ENCODE assay signal across 1 cellular context in the genomic region with DNA sequence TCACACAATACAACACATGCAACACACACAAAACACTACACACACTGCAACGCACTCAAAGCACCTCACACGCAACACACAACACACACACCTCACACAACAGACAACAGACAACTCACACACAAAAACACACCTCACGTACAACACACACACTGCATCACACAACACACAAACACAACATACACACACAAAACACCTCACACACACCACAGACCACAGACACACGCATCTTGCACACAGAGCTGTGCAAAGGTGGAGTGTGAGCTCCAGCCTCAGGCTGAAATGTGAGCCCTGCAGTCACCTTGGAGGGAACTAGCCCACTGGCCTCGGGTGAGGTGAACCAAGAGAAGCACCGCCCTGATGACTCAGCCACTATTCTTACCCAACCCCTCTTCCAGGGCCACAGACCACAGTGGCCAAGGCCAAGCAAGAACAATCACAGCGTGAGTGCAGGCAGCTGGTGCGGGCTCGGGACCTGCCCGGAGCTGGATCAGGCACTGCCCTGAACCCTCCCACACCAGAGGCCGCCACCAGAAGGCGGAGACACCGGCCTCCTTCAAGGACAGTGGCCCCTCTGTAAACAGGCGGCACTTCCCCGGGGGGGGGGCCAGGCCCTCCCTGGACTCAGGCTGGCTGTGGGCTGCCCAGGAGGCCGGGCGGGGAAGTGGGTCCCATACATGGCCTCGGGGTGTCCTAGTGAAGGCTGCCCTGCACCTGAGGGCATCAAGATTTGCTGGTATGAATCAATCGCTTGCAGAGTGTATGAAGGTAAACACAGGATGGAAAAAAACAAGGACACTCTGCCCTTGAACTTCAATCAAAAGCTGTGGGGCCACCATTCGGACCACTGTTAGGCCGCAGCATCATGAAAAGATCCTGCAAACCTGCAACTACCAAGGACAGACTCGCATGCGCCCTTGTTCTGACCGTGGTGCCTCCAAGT.
TF ChIP-seq lines count a peak whose summit lies in the region.

No MANE protein-coding gene starts in this region.

TF ChIP-seq in HepG2, 621 proteins besides CTCF, POLR2A, EP300 and RAD21 (continued from another document and continues in another):
- TF ChIP-seq, protein P1, sequence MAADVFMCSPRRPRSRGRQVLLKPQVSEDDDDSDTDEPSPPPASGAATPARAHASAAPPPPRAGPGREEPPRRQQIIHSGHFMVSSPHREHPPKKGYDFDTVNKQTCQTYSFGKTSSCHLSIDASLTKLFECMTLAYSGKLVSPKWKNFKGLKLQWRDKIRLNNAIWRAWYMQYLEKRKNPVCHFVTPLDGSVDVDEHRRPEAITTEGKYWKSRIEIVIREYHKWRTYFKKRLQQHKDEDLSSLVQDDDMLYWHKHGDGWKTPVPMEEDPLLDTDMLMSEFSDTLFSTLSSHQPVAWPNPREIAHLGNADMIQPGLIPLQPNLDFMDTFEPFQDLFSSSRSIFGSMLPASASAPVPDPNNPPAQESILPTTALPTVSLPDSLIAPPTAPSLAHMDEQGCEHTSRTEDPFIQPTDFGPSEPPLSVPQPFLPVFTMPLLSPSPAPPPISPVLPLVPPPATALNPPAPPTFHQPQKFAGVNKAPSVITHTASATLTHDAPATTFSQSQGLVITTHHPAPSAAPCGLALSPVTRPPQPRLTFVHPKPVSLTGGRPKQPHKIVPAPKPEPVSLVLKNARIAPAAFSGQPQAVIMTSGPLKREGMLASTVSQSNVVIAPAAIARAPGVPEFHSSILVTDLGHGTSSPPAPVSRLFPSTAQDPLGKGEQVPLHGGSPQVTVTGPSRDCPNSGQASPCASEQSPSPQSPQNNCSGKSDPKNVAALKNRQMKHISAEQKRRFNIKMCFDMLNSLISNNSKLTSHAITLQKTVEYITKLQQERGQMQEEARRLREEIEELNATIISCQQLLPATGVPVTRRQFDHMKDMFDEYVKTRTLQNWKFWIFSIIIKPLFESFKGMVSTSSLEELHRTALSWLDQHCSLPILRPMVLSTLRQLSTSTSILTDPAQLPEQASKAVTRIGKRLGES (CRISPR knock-in tag; IDR thresholded peaks at IDR 0.05; ENCODE audit: borderline replicate concordance) = peak; percentile 81; the same call in 1 of the 2 replicates
- TF ChIP-seq, protein P2, sequence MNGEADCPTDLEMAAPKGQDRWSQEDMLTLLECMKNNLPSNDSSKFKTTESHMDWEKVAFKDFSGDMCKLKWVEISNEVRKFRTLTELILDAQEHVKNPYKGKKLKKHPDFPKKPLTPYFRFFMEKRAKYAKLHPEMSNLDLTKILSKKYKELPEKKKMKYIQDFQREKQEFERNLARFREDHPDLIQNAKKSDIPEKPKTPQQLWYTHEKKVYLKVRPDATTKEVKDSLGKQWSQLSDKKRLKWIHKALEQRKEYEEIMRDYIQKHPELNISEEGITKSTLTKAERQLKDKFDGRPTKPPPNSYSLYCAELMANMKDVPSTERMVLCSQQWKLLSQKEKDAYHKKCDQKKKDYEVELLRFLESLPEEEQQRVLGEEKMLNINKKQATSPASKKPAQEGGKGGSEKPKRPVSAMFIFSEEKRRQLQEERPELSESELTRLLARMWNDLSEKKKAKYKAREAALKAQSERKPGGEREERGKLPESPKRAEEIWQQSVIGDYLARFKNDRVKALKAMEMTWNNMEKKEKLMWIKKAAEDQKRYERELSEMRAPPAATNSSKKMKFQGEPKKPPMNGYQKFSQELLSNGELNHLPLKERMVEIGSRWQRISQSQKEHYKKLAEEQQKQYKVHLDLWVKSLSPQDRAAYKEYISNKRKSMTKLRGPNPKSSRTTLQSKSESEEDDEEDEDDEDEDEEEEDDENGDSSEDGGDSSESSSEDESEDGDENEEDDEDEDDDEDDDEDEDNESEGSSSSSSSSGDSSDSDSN (CRISPR knock-in tag; IDR thresholded peaks at IDR 0.05) = peak; percentile 87
- peak; percentile 39 for TF ChIP-seq TBL1XR1 (IDR thresholded peaks at IDR 0.05; ENCODE audit: borderline replicate concordance, low read length, partially characterized antibody)
- peak; percentile 78 for TF ChIP-seq ELF3 (CRISPR knock-in tag; IDR thresholded peaks at IDR 0.05)
- TF ChIP-seq ZBTB42 (CRISPR knock-in tag; IDR thresholded peaks at IDR 0.05) = peak; percentile 79; the same call in 1 of the 2 replicates
- peak; percentile 59 for TF ChIP-seq ZNF121 (CRISPR knock-in tag; IDR thresholded peaks at IDR 0.05)
- TF ChIP-seq ELF4 (CRISPR knock-in tag; IDR thresholded peaks at IDR 0.05; ENCODE audit: borderline replicate concordance) = peak; percentile 82
- no peak; the same call in 1 of the 2 replicates for TF ChIP-seq JDP2 (CRISPR knock-in tag; IDR thresholded peaks at IDR 0.05; ENCODE audit: borderline replicate concordance)
- TF ChIP-seq ZSCAN9 (CRISPR knock-in tag; IDR thresholded peaks at IDR 0.05; ENCODE audit: borderline replicate concordance) = peak; percentile 88
- peak; percentile 46 for TF ChIP-seq HNRNPLL (IDR thresholded peaks at IDR 0.05; ENCODE audit: low read depth, low read length, poor library complexity, severe bottlenecking)
- TF ChIP-seq HOXD1 (CRISPR knock-in tag; IDR thresholded peaks at IDR 0.05) = no peak
- peak; percentile 65; the same call in 1 of the 2 replicates for TF ChIP-seq NCOA1 (CRISPR knock-in tag; IDR thresholded peaks at IDR 0.05)
- TF ChIP-seq ZNF235 (CRISPR knock-in tag; IDR thresholded peaks at IDR 0.05; ENCODE audit: borderline replicate concordance) = 0 out of 2 replicates have a peak, but pooled peaks have one; percentile 62
- peak; percentile 97 for TF ChIP-seq MED1 (CRISPR knock-in tag; IDR thresholded peaks at IDR 0.05)
- no peak for TF ChIP-seq MZF1 (CRISPR knock-in tag; IDR thresholded peaks at IDR 0.05; ENCODE audit: borderline replicate concordance)
- peak; percentile 91 for TF ChIP-seq ZNF556 (CRISPR knock-in tag; IDR thresholded peaks at IDR 0.05; ENCODE audit: borderline replicate concordance)
- TF ChIP-seq PCBP2 (optimal IDR thresholded peaks at IDR 0.05; ENCODE audit: low read depth, low read length, poor library complexity, severe bottlenecking) = no peak
- TF ChIP-seq ZFAT (CRISPR knock-in tag; conservative IDR thresholded peaks at IDR 0.05) = no peak
- no peak for TF ChIP-seq ZNF296 (CRISPR knock-in tag; conservative IDR thresholded peaks at IDR 0.05)
- TF ChIP-seq PHB2 (IDR thresholded peaks at IDR 0.05; ENCODE audit: partially characterized antibody) = no peak
- TF ChIP-seq HES4 (CRISPR knock-in tag; IDR thresholded peaks at IDR 0.05; ENCODE audit: borderline replicate concordance) = peak; percentile 65; the same call in 1 of the 2 replicates
- TF ChIP-seq, protein P3, sequence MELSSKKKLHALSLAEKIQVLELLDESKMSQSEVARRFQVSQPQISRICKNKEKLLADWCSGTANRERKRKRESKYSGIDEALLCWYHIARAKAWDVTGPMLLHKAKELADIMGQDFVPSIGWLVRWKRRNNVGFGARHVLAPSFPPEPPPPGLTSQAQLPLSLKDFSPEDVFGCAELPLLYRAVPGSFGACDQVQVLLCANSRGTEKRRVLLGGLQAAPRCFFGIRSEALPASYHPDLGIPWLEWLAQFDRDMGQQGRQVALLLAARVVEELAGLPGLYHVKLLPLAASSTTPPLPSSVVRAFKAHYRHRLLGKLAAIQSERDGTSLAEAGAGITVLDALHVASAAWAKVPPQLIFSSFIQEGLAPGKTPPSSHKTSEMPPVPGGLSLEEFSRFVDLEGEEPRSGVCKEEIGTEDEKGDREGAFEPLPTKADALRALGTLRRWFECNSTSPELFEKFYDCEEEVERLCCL (CRISPR knock-in tag; IDR thresholded peaks at IDR 0.05; ENCODE audit: borderline replicate concordance) = no peak
- 0 out of 2 replicates have a peak, but pooled peaks have one; percentile 49 for TF ChIP-seq TOE1 (CRISPR knock-in tag; IDR thresholded peaks at IDR 0.05)
- TF ChIP-seq, protein P4, sequence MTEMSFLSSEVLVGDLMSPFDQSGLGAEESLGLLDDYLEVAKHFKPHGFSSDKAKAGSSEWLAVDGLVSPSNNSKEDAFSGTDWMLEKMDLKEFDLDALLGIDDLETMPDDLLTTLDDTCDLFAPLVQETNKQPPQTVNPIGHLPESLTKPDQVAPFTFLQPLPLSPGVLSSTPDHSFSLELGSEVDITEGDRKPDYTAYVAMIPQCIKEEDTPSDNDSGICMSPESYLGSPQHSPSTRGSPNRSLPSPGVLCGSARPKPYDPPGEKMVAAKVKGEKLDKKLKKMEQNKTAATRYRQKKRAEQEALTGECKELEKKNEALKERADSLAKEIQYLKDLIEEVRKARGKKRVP (CRISPR knock-in tag; IDR thresholded peaks at IDR 0.05) = peak in 1 of 2 experiments; percentile 69; a peak in 1 of 4 replicates
- peak; percentile 81; the same call in 1 of the 2 replicates for TF ChIP-seq SPEN (CRISPR knock-in tag; IDR thresholded peaks at IDR 0.05; ENCODE audit: low read depth)
- TF ChIP-seq RFX5 (IDR thresholded peaks at IDR 0.05; ENCODE audit: low read depth, low read length) = no peak
- TF ChIP-seq ZNF431 (CRISPR knock-in tag; IDR thresholded peaks at IDR 0.05; ENCODE audit: borderline replicate concordance, low read depth) = peak; percentile 85; the same call in 1 of the 2 replicates
- TF ChIP-seq SYNCRIP (IDR thresholded peaks at IDR 0.05; ENCODE audit: insufficient read depth, low read depth, low read length) = no peak
- TF ChIP-seq MIER3 (CRISPR knock-in tag; IDR thresholded peaks at IDR 0.05; ENCODE audit: borderline replicate concordance) = peak; percentile 98
- no peak; the same call in 1 of the 2 replicates for TF ChIP-seq ZNF546 (CRISPR knock-in tag; conservative IDR thresholded peaks at IDR 0.05)
- TF ChIP-seq ZSCAN30 (CRISPR knock-in tag; IDR thresholded peaks at IDR 0.05) = no peak
- TF ChIP-seq, protein P5, sequence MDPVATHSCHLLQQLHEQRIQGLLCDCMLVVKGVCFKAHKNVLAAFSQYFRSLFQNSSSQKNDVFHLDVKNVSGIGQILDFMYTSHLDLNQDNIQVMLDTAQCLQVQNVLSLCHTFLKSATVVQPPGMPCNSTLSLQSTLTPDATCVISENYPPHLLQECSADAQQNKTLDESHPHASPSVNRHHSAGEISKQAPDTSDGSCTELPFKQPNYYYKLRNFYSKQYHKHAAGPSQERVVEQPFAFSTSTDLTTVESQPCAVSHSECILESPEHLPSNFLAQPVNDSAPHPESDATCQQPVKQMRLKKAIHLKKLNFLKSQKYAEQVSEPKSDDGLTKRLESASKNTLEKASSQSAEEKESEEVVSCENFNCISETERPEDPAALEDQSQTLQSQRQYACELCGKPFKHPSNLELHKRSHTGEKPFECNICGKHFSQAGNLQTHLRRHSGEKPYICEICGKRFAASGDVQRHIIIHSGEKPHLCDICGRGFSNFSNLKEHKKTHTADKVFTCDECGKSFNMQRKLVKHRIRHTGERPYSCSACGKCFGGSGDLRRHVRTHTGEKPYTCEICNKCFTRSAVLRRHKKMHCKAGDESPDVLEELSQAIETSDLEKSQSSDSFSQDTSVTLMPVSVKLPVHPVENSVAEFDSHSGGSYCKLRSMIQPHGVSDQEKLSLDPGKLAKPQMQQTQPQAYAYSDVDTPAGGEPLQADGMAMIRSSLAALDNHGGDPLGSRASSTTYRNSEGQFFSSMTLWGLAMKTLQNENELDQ (CRISPR knock-in tag; IDR thresholded peaks at IDR 0.05; ENCODE audit: borderline replicate concordance) = no peak
- TF ChIP-seq TBX3 (IDR thresholded peaks at IDR 0.05; ENCODE audit: borderline replicate concordance) = peak; percentile 57
- peak; percentile 18; the same call in 1 of the 2 replicates for TF ChIP-seq NKX3-1 (CRISPR knock-in tag; IDR thresholded peaks at IDR 0.05)
- TF ChIP-seq ZNF766 (CRISPR knock-in tag; IDR thresholded peaks at IDR 0.05; ENCODE audit: borderline replicate concordance) = 0 out of 2 replicates have a peak, but pooled peaks have one; percentile 37
- peak; percentile 73; the same call in 1 of the 2 replicates for TF ChIP-seq RFXAP (CRISPR knock-in tag; IDR thresholded peaks at IDR 0.05; ENCODE audit: borderline replicate concordance)
- no peak for TF ChIP-seq ZNF619 (CRISPR knock-in tag; IDR thresholded peaks at IDR 0.05)
- TF ChIP-seq CHCHD3 (CRISPR knock-in tag; IDR thresholded peaks at IDR 0.05) = no peak
- TF ChIP-seq, protein P6, sequence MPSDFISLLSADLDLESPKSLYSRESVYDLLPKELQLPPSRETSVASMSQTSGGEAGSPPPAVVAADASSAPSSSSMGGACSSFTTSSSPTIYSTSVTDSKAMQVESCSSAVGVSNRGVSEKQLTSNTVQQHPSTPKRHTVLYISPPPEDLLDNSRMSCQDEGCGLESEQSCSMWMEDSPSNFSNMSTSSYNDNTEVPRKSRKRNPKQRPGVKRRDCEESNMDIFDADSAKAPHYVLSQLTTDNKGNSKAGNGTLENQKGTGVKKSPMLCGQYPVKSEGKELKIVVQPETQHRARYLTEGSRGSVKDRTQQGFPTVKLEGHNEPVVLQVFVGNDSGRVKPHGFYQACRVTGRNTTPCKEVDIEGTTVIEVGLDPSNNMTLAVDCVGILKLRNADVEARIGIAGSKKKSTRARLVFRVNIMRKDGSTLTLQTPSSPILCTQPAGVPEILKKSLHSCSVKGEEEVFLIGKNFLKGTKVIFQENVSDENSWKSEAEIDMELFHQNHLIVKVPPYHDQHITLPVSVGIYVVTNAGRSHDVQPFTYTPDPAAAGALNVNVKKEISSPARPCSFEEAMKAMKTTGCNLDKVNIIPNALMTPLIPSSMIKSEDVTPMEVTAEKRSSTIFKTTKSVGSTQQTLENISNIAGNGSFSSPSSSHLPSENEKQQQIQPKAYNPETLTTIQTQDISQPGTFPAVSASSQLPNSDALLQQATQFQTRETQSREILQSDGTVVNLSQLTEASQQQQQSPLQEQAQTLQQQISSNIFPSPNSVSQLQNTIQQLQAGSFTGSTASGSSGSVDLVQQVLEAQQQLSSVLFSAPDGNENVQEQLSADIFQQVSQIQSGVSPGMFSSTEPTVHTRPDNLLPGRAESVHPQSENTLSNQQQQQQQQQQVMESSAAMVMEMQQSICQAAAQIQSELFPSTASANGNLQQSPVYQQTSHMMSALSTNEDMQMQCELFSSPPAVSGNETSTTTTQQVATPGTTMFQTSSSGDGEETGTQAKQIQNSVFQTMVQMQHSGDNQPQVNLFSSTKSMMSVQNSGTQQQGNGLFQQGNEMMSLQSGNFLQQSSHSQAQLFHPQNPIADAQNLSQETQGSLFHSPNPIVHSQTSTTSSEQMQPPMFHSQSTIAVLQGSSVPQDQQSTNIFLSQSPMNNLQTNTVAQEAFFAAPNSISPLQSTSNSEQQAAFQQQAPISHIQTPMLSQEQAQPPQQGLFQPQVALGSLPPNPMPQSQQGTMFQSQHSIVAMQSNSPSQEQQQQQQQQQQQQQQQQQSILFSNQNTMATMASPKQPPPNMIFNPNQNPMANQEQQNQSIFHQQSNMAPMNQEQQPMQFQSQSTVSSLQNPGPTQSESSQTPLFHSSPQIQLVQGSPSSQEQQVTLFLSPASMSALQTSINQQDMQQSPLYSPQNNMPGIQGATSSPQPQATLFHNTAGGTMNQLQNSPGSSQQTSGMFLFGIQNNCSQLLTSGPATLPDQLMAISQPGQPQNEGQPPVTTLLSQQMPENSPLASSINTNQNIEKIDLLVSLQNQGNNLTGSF (CRISPR knock-in tag; IDR thresholded peaks at IDR 0.05) = no peak
- TF ChIP-seq NFYB (CRISPR knock-in tag; IDR thresholded peaks at IDR 0.05) = 0 out of 2 replicates have a peak, but pooled peaks have one; percentile 18
- TF ChIP-seq ZKSCAN8 (CRISPR knock-in tag; IDR thresholded peaks at IDR 0.05; ENCODE audit: borderline replicate concordance) = peak; percentile 70; the same call in 1 of the 2 replicates
- TF ChIP-seq, protein P7, sequence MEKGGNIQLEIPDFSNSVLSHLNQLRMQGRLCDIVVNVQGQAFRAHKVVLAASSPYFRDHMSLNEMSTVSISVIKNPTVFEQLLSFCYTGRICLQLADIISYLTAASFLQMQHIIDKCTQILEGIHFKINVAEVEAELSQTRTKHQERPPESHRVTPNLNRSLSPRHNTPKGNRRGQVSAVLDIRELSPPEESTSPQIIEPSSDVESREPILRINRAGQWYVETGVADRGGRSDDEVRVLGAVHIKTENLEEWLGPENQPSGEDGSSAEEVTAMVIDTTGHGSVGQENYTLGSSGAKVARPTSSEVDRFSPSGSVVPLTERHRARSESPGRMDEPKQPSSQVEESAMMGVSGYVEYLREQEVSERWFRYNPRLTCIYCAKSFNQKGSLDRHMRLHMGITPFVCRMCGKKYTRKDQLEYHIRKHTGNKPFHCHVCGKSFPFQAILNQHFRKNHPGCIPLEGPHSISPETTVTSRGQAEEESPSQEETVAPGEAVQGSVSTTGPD (CRISPR knock-in tag; IDR thresholded peaks at IDR 0.05) = peak; percentile 31; the same call in 1 of the 2 replicates
